Comparison of ENCODE assay signal across 1 cellular context in the genomic region with DNA sequence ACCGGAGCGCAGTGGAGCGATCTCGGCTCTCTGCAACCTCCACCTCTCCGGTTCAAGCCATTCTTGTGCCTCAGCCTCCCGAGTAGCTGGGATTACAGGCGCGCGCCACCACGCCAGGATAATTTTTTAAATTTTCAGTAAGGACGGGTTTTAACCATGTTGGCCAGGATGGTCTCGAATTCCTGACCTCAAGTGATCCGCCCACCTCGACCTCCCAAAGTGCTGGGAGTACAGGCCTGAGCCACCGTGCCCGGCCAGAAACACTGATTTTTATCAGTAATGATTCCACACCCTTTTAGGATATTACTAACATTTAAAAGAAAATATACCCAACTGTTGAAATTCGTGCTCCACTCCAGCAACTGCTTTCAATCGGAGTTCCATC.
TF ChIP-seq lines count a peak whose summit lies in the region.

No MANE protein-coding gene starts in this region.

TF ChIP-seq in liver, 16 proteins besides CTCF, POLR2A, EP300 and RAD21 (continued from another document):
- TF ChIP-seq ZBTB33 (IDR thresholded peaks at IDR 0.05) = no peak
- TF ChIP-seq HNF4G (IDR thresholded peaks at IDR 0.05) = no peak
- no peak for TF ChIP-seq TAF1 (conservative IDR thresholded peaks at IDR 0.05)
- no peak for TF ChIP-seq YY1 (IDR thresholded peaks at IDR 0.05)
- no peak for TF ChIP-seq MAX (IDR thresholded peaks at IDR 0.05)
